In the genomic region with DNA sequence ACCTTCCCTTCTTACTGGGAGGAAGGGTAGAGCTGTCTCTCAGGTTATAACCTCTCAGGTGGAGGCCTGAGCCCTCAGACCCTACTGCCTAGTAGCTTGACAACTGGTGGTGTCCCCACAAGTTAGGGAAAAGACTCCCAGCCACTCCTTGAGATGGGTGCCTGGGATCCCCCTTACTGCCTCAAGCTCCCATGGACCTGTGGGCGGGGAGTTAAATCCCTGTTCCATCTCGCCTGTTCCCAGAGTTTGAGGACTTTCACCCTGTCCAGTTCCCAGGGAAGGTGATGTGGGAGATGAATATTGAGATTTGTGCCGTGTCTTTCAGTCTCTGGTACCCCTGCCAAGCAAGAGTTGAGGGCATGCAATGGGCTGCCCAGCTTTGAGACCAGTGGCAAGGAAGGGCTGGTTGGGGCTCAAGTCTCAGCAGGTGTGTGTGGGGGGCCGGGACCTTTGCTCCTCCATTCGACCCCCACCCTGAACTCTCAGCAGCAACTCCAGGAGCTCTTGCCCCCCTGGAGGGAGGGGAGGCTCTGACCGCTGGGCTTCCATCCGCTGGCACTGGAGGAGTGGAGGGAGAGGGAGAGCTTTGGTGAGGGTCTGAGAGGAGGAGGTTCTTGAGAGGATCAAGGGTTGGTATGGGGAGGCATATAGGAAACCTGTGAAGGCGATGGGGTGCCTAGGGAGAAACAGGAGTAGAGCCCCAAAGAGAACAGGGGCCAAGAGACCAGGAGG, we compare ENCODE assay signal across 9 cellular contexts. TPM values are rescaled to one million over a fixed set of nuclear protein-coding genes. Genes with fewer than 3 reads are reported as not detected.
DNase-seq lines count a peak whose midpoint lies in the region; ATAC-seq and TF ChIP-seq lines count a peak whose summit lies in the region.
"Had no signal": no experiment of that assay in that cellular context is flagged by ENCODE, and none has a peak within 500 bp of the region (broad histone marks: within the 10 kb centered on the region; RNA-seq: fewer than 3 reads in every experiment).

No MANE protein-coding gene starts in this region.

- H3K27me3 ChIP-seq in WERI-Rb-1 (ENCODE audit: insufficient read depth, low read depth, severe bottlenecking) (no peaks in the 10 kb centered on the region), skeletal muscle satellite cell (ENCODE audit: control insufficient read depth, insufficient read depth, low read length) (no peaks in the 10 kb centered on the region)
- H3K27me3 ChIP-seq: MG63 had no signal

- ATAC-seq in HG03520 (IDR thresholded peaks at IDR 0.05; ENCODE audit: unreplicated experiment) (no peak), GM21526 (IDR thresholded peaks at IDR 0.05; ENCODE audit: low FRiP score, unreplicated experiment) (no peak)

- H3K9me3 ChIP-seq in WERI-Rb-1 (ENCODE audit: severe bottlenecking) (no peaks in the 10 kb centered on the region), skeletal muscle satellite cell (replicated peaks; ENCODE audit: low read length) (no peaks in the 10 kb centered on the region)
- H3K9me3 ChIP-seq: MG63 had no signal

- H3K4me3 ChIP-seq in WERI-Rb-1 (ENCODE audit: low read depth, low read length) (peak overlapping the region; percentile 53), fibroblast of villous mesenchyme (ENCODE audit: low read depth, low read length) (peak overlapping the region; percentile 85), skeletal muscle satellite cell (ENCODE audit: low read length) (no peak overlapping the region)

- H3K4me1 ChIP-seq in skeletal muscle satellite cell (ENCODE audit: control insufficient read depth, insufficient read depth, low read length) = peaks cover 42% of the 10 kb centered on the region

- no peak overlapping the region for H3K9ac ChIP-seq in skeletal muscle satellite cell (ENCODE audit: low read depth, low read length)

- H3K27ac ChIP-seq in WERI-Rb-1 = peak overlapping the region; percentile 88

- in situ Hi-C loops in GM18951 (cut with MboI; ENCODE audit: low sequenced_read_pairs, unreplicated experiment) = no loop called here

- DNase-seq in WERI-Rb-1 (no peak), fibroblast of villous mesenchyme (ENCODE audit: low read depth) (no peak), AG08395 (ENCODE audit: low spot score) (no peak)
- no peak for DNase-seq in stimulated activated CD8-positive, alpha-beta memory T cell treated with anti-CD3 and anti-CD28 coated beads, Interleukin-4, amount 100 ng/mL, for 48 hours
- DNase-seq: MG63 had no signal

- TF ChIP-seq POLR2A in GM18951 (IDR thresholded peaks at IDR 0.05; ENCODE audit: extremely low read depth, insufficient read depth, insufficient read length) = peak; percentile 38

- TF ChIP-seq CTCF in WERI-Rb-1 (IDR thresholded peaks at IDR 0.05; ENCODE audit: low read depth, low read length) = no peak
- TF ChIP-seq CTCF in fibroblast of villous mesenchyme (IDR thresholded peaks at IDR 0.05; ENCODE audit: insufficient read depth, low read depth, low read length) = no peak

- H3K36me3 ChIP-seq in WERI-Rb-1 (peaks cover 27% of the 10 kb centered on the region), skeletal muscle satellite cell (ENCODE audit: insufficient read depth, low read length) (peaks cover 20% of the 10 kb centered on the region)

- H3K4me2 ChIP-seq in skeletal muscle satellite cell (ENCODE audit: low read length) = peak overlapping the region; percentile 96

RNA-seq across cellular contexts. Expression of a gene that starts 1.1 kb away (rescaled TPM):
- total RNA-seq in fibroblast of villous mesenchyme = 29.0 and 35.4 TPM in 2 replicates
- total RNA-seq in skeletal muscle satellite cell (2012; rRNA removed) = 17.3 and 19.5 TPM in 2 replicates

RNA-seq across cellular contexts. Expression of a gene that starts 1.3 kb away (rescaled TPM):
- total RNA-seq in fibroblast of villous mesenchyme = 2.6 and 4.8 TPM in 2 replicates
- total RNA-seq in skeletal muscle satellite cell (2012; rRNA removed) = 1.3 TPM in 2 replicates

RNA-seq across cellular contexts. Expression of a gene that starts 7.1 kb away (rescaled TPM):
- 0.32 and 0.86 TPM in 2 replicates for total RNA-seq in fibroblast of villous mesenchyme
- total RNA-seq in skeletal muscle satellite cell (2012; rRNA removed) = under 0.01 and 0.25 TPM in 2 replicates

RNA-seq across cellular contexts. Expression of a gene that starts 12.9 kb away (rescaled TPM):
- total RNA-seq in fibroblast of villous mesenchyme = 22.5 and 37.6 TPM in 2 replicates
- total RNA-seq in skeletal muscle satellite cell (2012; rRNA removed) = 16.0 and 22.9 TPM in 2 replicates

RNA-seq across cellular contexts. Expression of a gene that starts 15.2 kb away (rescaled TPM):
- total RNA-seq in fibroblast of villous mesenchyme = 21.9 and 30.2 TPM in 2 replicates
- total RNA-seq in skeletal muscle satellite cell (2012; rRNA removed) = 19.0 and 31.2 TPM in 2 replicates
